ENCODE assay signal across 19 cellular contexts in the genomic region with DNA sequence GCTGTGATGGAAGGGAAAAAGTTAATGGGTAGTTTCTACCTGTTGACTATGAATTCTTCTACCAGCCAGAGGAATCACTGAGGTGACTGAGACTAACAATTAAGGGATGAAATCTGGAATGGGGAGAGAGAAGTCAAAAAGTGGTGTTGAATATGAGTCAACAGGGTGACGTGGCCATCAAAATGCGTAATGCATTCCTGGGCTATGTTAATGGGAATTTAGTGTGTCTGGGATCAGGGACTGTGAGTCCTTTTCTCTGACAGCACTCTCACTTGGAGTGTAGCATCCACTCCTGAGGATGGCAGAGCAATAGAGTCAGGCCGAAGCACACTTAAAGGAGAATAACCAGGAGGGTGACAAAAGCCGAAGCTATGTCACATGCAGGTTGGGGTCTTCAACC.
DNase-seq lines count a peak whose midpoint lies in the region; ATAC-seq, FAIRE-seq and TF ChIP-seq lines count a peak whose summit lies in the region.
"Had no signal": no experiment of that assay in that cellular context is flagged by ENCODE, and none has a peak within 500 bp of the region (broad histone marks: within the 10 kb centered on the region; RNA-seq: fewer than 3 reads in every experiment).

No MANE protein-coding gene starts in this region.

- no peak for ATAC-seq in CD4-positive, alpha-beta T cell (ENCODE audit: poor library complexity)
- ATAC-seq: WTC11 had no signal

- H3K79me2 ChIP-seq in astrocyte (ENCODE audit: insufficient read depth, low read length) (no peaks in the 10 kb centered on the region), keratinocyte (ENCODE audit: control insufficient read depth, insufficient read depth, low read length) (no peaks in the 10 kb centered on the region)

- FAIRE-seq in astrocyte (lab: Jason Lieb, UNC) (peak; percentile 97), keratinocyte (lab: Jason Lieb, UNC) (peak; percentile 36)

- H3K9me3 ChIP-seq in astrocyte (ENCODE audit: insufficient read depth, low read depth, low read length) (no peaks in the 10 kb centered on the region), keratinocyte (ENCODE audit: control insufficient read depth, low read depth, low read length) (no peaks in the 10 kb centered on the region)
- no peaks in the 10 kb centered on the region for H3K9me3 ChIP-seq in CD4-positive, alpha-beta T cell (ENCODE audit: control insufficient read depth, low read length)

- CTCF ChIA-PET in CD4-positive, alpha-beta T cell (lab: Charles Lee), result no interaction called here

- no peaks in the 10 kb centered on the region for H3K36me3 ChIP-seq in astrocyte (ENCODE audit: insufficient read depth, low read length)
- H3K36me3 ChIP-seq in keratinocyte (ENCODE audit: control insufficient read depth in 2 of 2, extremely low read depth in 1 of 2, insufficient read depth in 2 of 2, low read length in 2 of 2), result no peaks in the 10 kb centered on the region
- H3K36me3 ChIP-seq: cardiac muscle cell had no signal

- H3K27ac ChIP-seq in astrocyte (ENCODE audit: low read depth, low read length) (peak overlapping the region; percentile 76), keratinocyte (ENCODE audit: control insufficient read depth, insufficient read depth, low read length) (no peak overlapping the region)
- H3K27ac ChIP-seq in CD4-positive, alpha-beta T cell (ENCODE audit: low read depth, low read length), result no peak overlapping the region
- H3K27ac ChIP-seq: cardiac muscle cell had no signal

- H3K9ac ChIP-seq in astrocyte (ENCODE audit: low read length) (peak overlapping the region; percentile 68), keratinocyte (ENCODE audit: control insufficient read depth, extremely low read depth, insufficient read depth, low read length) (no peak overlapping the region)

- H3K4me1 Mint-ChIP-seq in astrocyte (ENCODE audit: low read depth, unreplicated experiment) (peaks cover 8% of the 10 kb centered on the region), endothelial cell (ENCODE audit: unreplicated experiment) (peaks cover under 1% of the 10 kb centered on the region)
- no peaks in the 10 kb centered on the region for H3K4me1 Mint-ChIP-seq in CD4-positive, alpha-beta T cell (ENCODE audit: low read depth)
- H3K4me1 Mint-ChIP-seq: B cell, WTC11 had no signal

- H3K4me3 ChIP-seq in AG09309 (ENCODE audit: control insufficient read depth, low read depth, low read length), result no peak overlapping the region
- H3K4me3 ChIP-seq in astrocyte (ENCODE audit: insufficient read depth, low read depth, low read length), result peak overlapping the region; percentile 6
- H3K4me3 ChIP-seq in keratinocyte (ENCODE audit: control insufficient read depth in 2 of 3, extremely low read depth in 1 of 3, insufficient read depth in 2 of 3, low read depth in 1 of 3, low read length in 3 of 3), result no peak overlapping the region
- H3K4me3 ChIP-seq: cardiac muscle cell had no signal

- POLR2A ChIA-PET in CD4-positive, alpha-beta T cell (lab: Charles Lee), result no interaction called here

- H3K4me2 ChIP-seq in astrocyte (ENCODE audit: low read length), result peak overlapping the region; percentile 71
- no peak overlapping the region for H3K4me2 ChIP-seq in keratinocyte (ENCODE audit: control insufficient read depth, extremely low read depth, insufficient read depth, low read depth, low read length)

- no peaks in the 10 kb centered on the region for H3K27me3 ChIP-seq in astrocyte (ENCODE audit: insufficient read depth, low read length)
- H3K27me3 ChIP-seq in keratinocyte (ENCODE audit: control insufficient read depth, extremely low read depth, insufficient read depth, low read length), result no peaks in the 10 kb centered on the region
- no peaks in the 10 kb centered on the region for H3K27me3 ChIP-seq in CD4-positive, alpha-beta T cell (ENCODE audit: control insufficient read depth, insufficient read depth, low read length)
- H3K27me3 ChIP-seq: cardiac muscle cell had no signal

- H3K36me3 Mint-ChIP-seq in astrocyte (ENCODE audit: low read depth, unreplicated experiment) (peaks cover 9% of the 10 kb centered on the region), endothelial cell (ENCODE audit: low read depth, unreplicated experiment) (no peaks in the 10 kb centered on the region)
- peaks cover 4% of the 10 kb centered on the region for H3K36me3 Mint-ChIP-seq in CD4-positive, alpha-beta T cell (ENCODE audit: low read depth)
- H3K36me3 Mint-ChIP-seq: WTC11 had no signal

- H3K9me3 Mint-ChIP-seq in astrocyte (ENCODE audit: unreplicated experiment) (no peaks in the 10 kb centered on the region), endothelial cell (ENCODE audit: unreplicated experiment) (no peaks in the 10 kb centered on the region)
- no peaks in the 10 kb centered on the region for H3K9me3 Mint-ChIP-seq in CD4-positive, alpha-beta T cell
- H3K9me3 Mint-ChIP-seq: activated naive CD4-positive, alpha-beta T cell treated with anti-CD3 and anti-CD28 coated beads for 36 hours; WTC11 had no signal

- no peak overlapping the region for H2AFZ ChIP-seq in astrocyte (ENCODE audit: low read depth, low read length)
- H2AFZ ChIP-seq in keratinocyte (ENCODE audit: control insufficient read depth, low read length), result no peak overlapping the region

- dilution Hi-C loops in keratinocyte (cut with MboI; ENCODE audit: extremely low pct_ligation_motif_present, low sequenced_read_pairs), result no loop called here

- DNase-seq in AG09309 (ENCODE audit: low read depth) (peak; percentile 68), HS-5 (ENCODE audit: low read depth) (peak; percentile 72), astrocyte (ENCODE audit: low read depth) (peak; percentile 94), keratinocyte (ENCODE audit: low read depth, low spot score) (no peak), NOMO-1 (lab: John Stamatoyannopoulos, UW; ENCODE audit: unreplicated experiment in 2 of 2) (no peak), iPS-NIHi7 (ENCODE audit: extremely low spot score) (no peak), endothelial cell (ENCODE audit: low spot score) (no peak)
- DNase-seq in CD4-positive, alpha-beta T cell, result no peak
- DNase-seq: activated naive CD4-positive, alpha-beta T cell treated with anti-CD3 and anti-CD28 coated beads for 36 hours; effector memory CD4-positive, alpha-beta T cell; glutamatergic neuron; kidney glomerular epithelial cell; NCI-H146; NCI-H446 treated with DMSO at 0.1 percent for 48 hours; OCI-M1; SW 1271 had no signal

- no peak overlapping the region for H3K4me3 Mint-ChIP-seq in astrocyte (ENCODE audit: unreplicated experiment)
- no peak overlapping the region for H3K4me3 Mint-ChIP-seq in CD4-positive, alpha-beta T cell
- H3K4me3 Mint-ChIP-seq in endothelial cell (ENCODE audit: unreplicated experiment), result no peak overlapping the region
- H3K4me3 Mint-ChIP-seq: activated naive CD4-positive, alpha-beta T cell treated with anti-CD3 and anti-CD28 coated beads for 36 hours; B cell; WTC11 had no signal

- intact Hi-C loops in CD4-positive, alpha-beta T cell (cut with DNase I, micrococcal nuclease), result no loop called here

- H3K27me3 Mint-ChIP-seq in astrocyte (ENCODE audit: low read depth, unreplicated experiment) (peaks cover 12% of the 10 kb centered on the region), endothelial cell (ENCODE audit: unreplicated experiment) (peaks cover 3% of the 10 kb centered on the region)
- H3K27me3 Mint-ChIP-seq in CD4-positive, alpha-beta T cell, result no peaks in the 10 kb centered on the region
- H3K27me3 Mint-ChIP-seq: B cell had no signal

- H3K4me1 ChIP-seq in astrocyte (ENCODE audit: insufficient read depth, low read length) (peaks cover 31% of the 10 kb centered on the region), keratinocyte (ENCODE audit: control insufficient read depth, extremely low read depth, insufficient read depth, low read length) (no peaks in the 10 kb centered on the region)

- TF ChIP-seq CTCF in AG09309 (IDR thresholded peaks at IDR 0.05; ENCODE audit: control insufficient read depth, insufficient read depth, low read depth, low read length, missing control alignments) (no peak), astrocyte (IDR thresholded peaks at IDR 0.05; ENCODE audit: insufficient read depth, low read depth, low read length) (no peak), keratinocyte (optimal IDR thresholded peaks at IDR 0.05 in 1 of 3, IDR thresholded peaks at IDR 0.05 in 1 of 3, conservative IDR thresholded peaks at IDR 0.05 in 1 of 3; ENCODE audit: extremely low read depth in 1 of 3, insufficient read depth in 2 of 3, low read length in 3 of 3) (no peak), endothelial cell (IDR thresholded peaks at IDR 0.05; ENCODE audit: unreplicated experiment) (no peak)
- no peak for TF ChIP-seq CTCF in CD4-positive, alpha-beta T cell (IDR thresholded peaks at IDR 0.05)

- no peaks in the 10 kb centered on the region for H4K20me1 ChIP-seq in astrocyte (ENCODE audit: insufficient read depth, low read length)
- H4K20me1 ChIP-seq in keratinocyte (ENCODE audit: control insufficient read depth, extremely low read depth, insufficient read depth, low read length), result no peaks in the 10 kb centered on the region

- H3K27ac Mint-ChIP-seq in astrocyte (ENCODE audit: unreplicated experiment), result no peak overlapping the region
- H3K27ac Mint-ChIP-seq in CD4-positive, alpha-beta T cell, result no peak overlapping the region
- H3K27ac Mint-ChIP-seq in endothelial cell (ENCODE audit: unreplicated experiment), result no peak overlapping the region
- H3K27ac Mint-ChIP-seq: activated naive CD4-positive, alpha-beta T cell treated with anti-CD3 and anti-CD28 coated beads for 36 hours; B cell; WTC11 had no signal

- no peaks in the 10 kb centered on the region for H3K9me1 ChIP-seq in keratinocyte (ENCODE audit: control insufficient read depth, extremely low read depth, insufficient read depth, low read length)

Comparison
In these comparisons a context has a peak if more than half of its experiments do, and no peak if none do; other contexts are left out.
1. DNase-seq: peak in AG09309 (single experiment), HS-5 (single experiment) and astrocyte (single experiment); none in keratinocyte (single experiment), NOMO-1 (0 of 2), CD4-positive, alpha-beta T cell (0 of 10), iPS-NIHi7 (single experiment) and endothelial cell (single experiment).